Comparison of ENCODE assay signal across 26 cellular contexts in genomic region chr22:27173530-27173929, GRCh38.
DNase-seq lines count a peak whose midpoint lies in the region; ATAC-seq, FAIRE-seq and TF ChIP-seq lines count a peak whose summit lies in the region.
"Had no signal": no experiment of that assay in that cellular context is flagged by ENCODE, and none has a peak within 500 bp of the region (broad histone marks: within the 10 kb centered on the region; RNA-seq: fewer than 3 reads in every experiment).

No MANE protein-coding gene starts in this region.

- peak; percentile 79 for FAIRE-seq in endothelial cell of umbilical vein (lab: Jason Lieb, UNC)
- FAIRE-seq: A549, GM12878, GM19239 had no signal

- peak overlapping the region in 9 of 11 experiments; percentile 38 to 77 (median 65); a peak in 18 of 22 replicates for H3K4me2 ChIP-seq in BLaER1 treated with 17β-estradiol and CSF1 and Interleukin-3, amounts not matched to agents 10 nM and 100 nM
- peak overlapping the region; percentile 53 for H3K4me2 ChIP-seq in endothelial cell of umbilical vein (ENCODE audit: insufficient read depth, low read length)
- H3K4me2 ChIP-seq: A549, GM23338 had no signal

- DNase-seq in endothelial cell of umbilical vein (ENCODE audit: low read depth, low spot score) (peak; percentile 79), lung microvascular endothelial cell (ENCODE audit: low read depth in 2 of 2) (peak; percentile 43 to 55), pulmonary artery endothelial cell (ENCODE audit: low read depth, low spot score) (peak; percentile 26), WERI-Rb-1 (no peak), dedifferentiated amniotic fluid mesenchymal stem cell (ENCODE audit: extremely low spot score) (no peak)
- no peak for DNase-seq in activated effector memory CD4-positive, alpha-beta T cell treated with Interleukin-2 at 50 U/mL for 16 hours
- DNase-seq: 8988T; ACHN; AML-193; BE2C; Caco-2; CD4-positive, CD25-positive, alpha-beta regulatory T cell; CD8-positive, alpha-beta T cell; DMS153; DMS79; EL; GDM1; H9 had no signal

- H4K20me1 ChIP-seq in BLaER1 treated with 17β-estradiol and CSF1 and Interleukin-3, amounts not matched to agents 10 nM and 100 nM = no peaks in the 10 kb centered on the region
- no peaks in the 10 kb centered on the region for H4K20me1 ChIP-seq in endothelial cell of umbilical vein (replicated peaks; ENCODE audit: control insufficient read depth, extremely low read depth, insufficient read depth, low read length)

- H3K27me3 ChIP-seq in BLaER1 treated with 17β-estradiol and CSF1 and Interleukin-3, amounts not matched to agents 10 nM and 100 nM = no peaks in the 10 kb centered on the region
- H3K27me3 ChIP-seq in endothelial cell of umbilical vein (ENCODE audit: control insufficient read depth in 2 of 2, insufficient read depth in 2 of 2, low read length in 2 of 2) (no peaks in the 10 kb centered on the region), WERI-Rb-1 (ENCODE audit: insufficient read depth, low read depth, severe bottlenecking) (peaks cover 24% of the 10 kb centered on the region)
- H3K27me3 ChIP-seq: BE2C had no signal

- ATAC-seq in HG02623 (IDR thresholded peaks at IDR 0.05; ENCODE audit: unreplicated experiment) = no peak
- ATAC-seq: A549; CD8-positive, alpha-beta T cell; GM12878; GM23338; HCT116 had no signal

- TF ChIP-seq POLR2A in endothelial cell of umbilical vein (IDR thresholded peaks at IDR 0.05; ENCODE audit: low read depth, low read length) = no peak

- H3K27ac ChIP-seq in BLaER1 treated with 17β-estradiol and CSF1 and Interleukin-3, amounts not matched to agents 10 nM and 100 nM = no peak overlapping the region
- H3K27ac ChIP-seq in endothelial cell of umbilical vein (ENCODE audit: insufficient read depth, low read depth, low read length) (peak overlapping the region; percentile 76), WERI-Rb-1 (no peak overlapping the region)
- H3K27ac ChIP-seq: A549, C4-2B had no signal

- H3K4me1 ChIP-seq in BLaER1 treated with 17β-estradiol and CSF1 and Interleukin-3, amounts not matched to agents 10 nM and 100 nM = peaks cover 11 to 37% (median 27%) of the 10 kb centered on the region in 10 experiments
- H3K4me1 ChIP-seq in endothelial cell of umbilical vein (ENCODE audit: control insufficient read depth, extremely low read depth, insufficient read depth, low read length) = peaks cover 18% of the 10 kb centered on the region
- H3K4me1 ChIP-seq: Caco-2 had no signal

- no peaks in the 10 kb centered on the region for H3K79me2 ChIP-seq in endothelial cell of umbilical vein (ENCODE audit: control insufficient read depth, insufficient read depth, low read length)

- TF ChIP-seq CTCF in endothelial cell of umbilical vein (IDR thresholded peaks at IDR 0.05; ENCODE audit: extremely low read depth in 1 of 2, insufficient read depth in 1 of 2, low read depth in 1 of 2, low read length in 2 of 2) (no peak), WERI-Rb-1 (IDR thresholded peaks at IDR 0.05; ENCODE audit: low read depth, low read length) (no peak)

- H2AFZ ChIP-seq in endothelial cell of umbilical vein (ENCODE audit: low read depth, low read length) = peak overlapping the region; percentile 16
- H2AFZ ChIP-seq: GM23338 had no signal

- no peak overlapping the region for H3K9ac ChIP-seq in BLaER1 treated with 17β-estradiol and CSF1 and Interleukin-3, amounts not matched to agents 10 nM and 100 nM
- H3K9ac ChIP-seq in endothelial cell of umbilical vein (replicated peaks; ENCODE audit: extremely low read depth, insufficient read depth, low read length) = peak overlapping the region; percentile 46

- H3K9me3 ChIP-seq in BLaER1 treated with 17β-estradiol and CSF1 and Interleukin-3, amounts not matched to agents 10 nM and 100 nM (replicated peaks in 1 of 11) = no peaks in the 10 kb centered on the region
- H3K9me3 ChIP-seq in endothelial cell of umbilical vein (replicated peaks; ENCODE audit: control insufficient read depth, insufficient read depth, low read length) = no peaks in the 10 kb centered on the region
- H3K9me3 ChIP-seq in WERI-Rb-1 (ENCODE audit: severe bottlenecking) = no peaks in the 10 kb centered on the region
- H3K9me3 ChIP-seq: A549, BE2C, Caco-2 had no signal

- CTCF ChIA-PET in endothelial cell of umbilical vein (lab: Charles Lee) = interaction anchor here (0.7 to 1.5 kb wide), 2 partner anchors 10 to 495 kb away, joined by 3 read pairs; no protein-coding TSS in a partner anchor

- BruUV-seq in endothelial cell of umbilical vein (replicated peaks; lab: Mats Ljungman, UMichigan) = no TSS peak

- intact Hi-C loops in endothelial cell of umbilical vein (cut with micrococcal nuclease) = loop anchor here (1.0 to 2.0 kb wide), 3 partner anchors 19 to 66 kb away; no protein-coding TSS in a partner anchor

- no peak overlapping the region for H3K4me3 ChIP-seq in BLaER1 treated with 17β-estradiol and CSF1 and Interleukin-3, amounts not matched to agents 10 nM and 100 nM
- H3K4me3 ChIP-seq in endothelial cell of umbilical vein (replicated peaks in 1 of 3; ENCODE audit: insufficient read depth in 1 of 3, low read depth in 1 of 3, low read length in 3 of 3) (no peak overlapping the region), WERI-Rb-1 (ENCODE audit: low read depth, low read length) (no peak overlapping the region)
- H3K4me3 ChIP-seq: A549, GM12878, GM23338 had no signal

- H3K36me3 ChIP-seq in BLaER1 treated with 17β-estradiol and CSF1 and Interleukin-3, amounts not matched to agents 10 nM and 100 nM = no peaks in the 10 kb centered on the region
- no peaks in the 10 kb centered on the region for H3K36me3 ChIP-seq in endothelial cell of umbilical vein (ENCODE audit: control insufficient read depth in 2 of 2, extremely low read depth in 1 of 2, insufficient read depth in 2 of 2, low read length in 2 of 2)
- H3K36me3 ChIP-seq in WERI-Rb-1 = no peaks in the 10 kb centered on the region
- H3K36me3 ChIP-seq: BE2C had no signal

- POLR2A ChIA-PET in endothelial cell of umbilical vein (lab: Charles Lee) = interaction anchor here (0.5 kb wide), 1 partner anchor 297 kb away, joined by 6 read pairs; no protein-coding TSS in a partner anchor

- no peaks in the 10 kb centered on the region for H3K9me1 ChIP-seq in endothelial cell of umbilical vein (replicated peaks; ENCODE audit: control insufficient read depth, extremely low read depth, insufficient read depth, low read length)

- dilution Hi-C loops in endothelial cell of umbilical vein (cut with MboI; ENCODE audit: extremely low pct_ligation_motif_present, low sequenced_read_pairs) = no loop called here

TF ChIP-seq in endothelial cell of umbilical vein, 7 proteins besides CTCF, POLR2A, EP300 and RAD21:
- TF ChIP-seq MYC (IDR thresholded peaks at IDR 0.05; ENCODE audit: low read depth, low read length) = no peak
- peak; percentile 57 for TF ChIP-seq FOS (IDR thresholded peaks at IDR 0.05; ENCODE audit: borderline replicate concordance, insufficient read depth, low read length)
- no peak for TF ChIP-seq EZH2 (IDR thresholded peaks at IDR 0.05; ENCODE audit: borderline replicate concordance, low read depth, low read length, severe bottlenecking)
- TF ChIP-seq JUN (IDR thresholded peaks at IDR 0.05; ENCODE audit: borderline replicate concordance, insufficient read depth, insufficient read length, low read depth) = peak; percentile 85
- no peak for TF ChIP-seq POLR2AphosphoS5 (IDR thresholded peaks at IDR 0.05; ENCODE audit: insufficient read depth, low read depth, low read length)
- no peak for TF ChIP-seq GATA2 (IDR thresholded peaks at IDR 0.05; ENCODE audit: insufficient read depth, insufficient read length, low read depth, low read length)
- no peak for TF ChIP-seq MAX (IDR thresholded peaks at IDR 0.05; ENCODE audit: insufficient read depth, insufficient read length)

Comparison
In these comparisons a context has a peak if more than half of its experiments do, and no peak if none do; other contexts are left out.
1. DNase-seq: peak in endothelial cell of umbilical vein (single experiment), lung microvascular endothelial cell (2 of 2) and pulmonary artery endothelial cell (single experiment); none in WERI-Rb-1 (single experiment), activated effector memory CD4-positive, alpha-beta T cell treated with Interleukin-2 at 50 U/mL for 16 hours (single experiment) and dedifferentiated amniotic fluid mesenchymal stem cell (single experiment).